Comparison of ENCODE assay signal across 28 cellular contexts in the genomic region with DNA sequence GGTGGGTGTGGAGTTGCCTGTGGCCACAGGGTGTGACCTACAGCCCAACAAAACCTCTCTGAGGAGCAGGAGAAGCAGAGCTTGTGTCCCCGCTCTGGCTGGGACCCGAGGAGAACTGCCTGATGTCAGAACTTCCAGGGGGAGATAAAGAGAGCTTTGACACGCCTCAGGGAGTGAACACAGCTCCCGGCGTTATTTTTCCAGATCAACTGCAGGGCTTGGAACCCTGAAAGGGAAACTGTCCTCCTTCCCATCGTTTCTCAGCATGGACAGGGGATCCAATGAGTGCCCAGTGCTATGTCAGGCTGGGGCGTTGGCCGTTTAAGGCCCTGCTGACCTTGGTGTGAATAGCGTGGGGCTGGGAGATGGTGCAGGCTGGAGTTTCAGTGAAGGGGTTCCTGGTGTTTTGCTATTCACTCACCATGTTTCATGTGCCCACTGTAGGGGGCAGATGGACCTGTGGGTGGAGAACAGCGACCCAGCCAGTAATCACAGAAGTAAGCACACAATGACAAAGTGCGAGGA. TPM values are rescaled to one million over a fixed set of nuclear protein-coding genes. Genes with fewer than 3 reads are reported as not detected.
"Had no signal": no experiment of that assay in that cellular context is flagged by ENCODE, and none has a peak within 500 bp of the region (broad histone marks: within the 10 kb centered on the region; RNA-seq: fewer than 3 reads in every experiment).

No MANE protein-coding gene starts in this region.

- H3K9ac ChIP-seq: KMS-11 had no signal

- H3K4me1 ChIP-seq: ascending aorta had no signal

- H3K4me1 Mint-ChIP-seq: activated naive CD4-positive, alpha-beta T cell treated with anti-CD3 and anti-CD28 coated beads, Interleukin-2, amount 10 ng/mL, durations not matched to agents 7 days and 5 days; central memory CD8-positive, alpha-beta T cell had no signal

- H3K27ac Mint-ChIP-seq: activated CD4-positive, alpha-beta T cell treated with anti-CD3 and anti-CD28 coated beads, Interleukin-2, amount 10 ng/mL, durations not matched to agents 24 days and 14 days; activated CD8-positive, alpha-beta T cell treated with anti-CD3 and anti-CD28 coated beads for 36 hours; activated naive CD4-positive, alpha-beta T cell treated with anti-CD3 and anti-CD28 coated beads, Interleukin-2, amount 10 ng/mL, durations not matched to agents 7 days and 5 days; activated naive CD8-positive, alpha-beta T cell; activated T-cell treated with anti-CD3 and anti-CD28 coated beads, Interleukin-2, amount 50 U/mL, for 24 hours; activated T-helper 1 cell treated with anti-CD3 and anti-CD28 coated beads, Interleukin-12 subunit alpha, Interleukin-12 subunit beta, Interleukin-2, Interleukin-4 antibody, amounts not matched to agents 30 ng/mL and 10 ng/mL and 1 ng/mL, durations not matched to agents 14 hours and 24 hours and 36 hours; T-helper 2 cell treated with Interferon-gamma antibody and Interleukin-4, amounts not matched to agents 5 μg/mL and 100 μg/mL, for 36 hours had no signal

- H3K4me2 ChIP-seq: KMS-11 had no signal

- H3K27ac ChIP-seq: ascending aorta, cardiac muscle cell, KMS-11, SK-N-MC had no signal

- ATAC-seq: activated CD8-positive, alpha-beta T cell treated with anti-CD3 and anti-CD28 coated beads for 36 hours had no signal

- H3K4me3 Mint-ChIP-seq: activated CD4-positive, alpha-beta T cell treated with anti-CD3 and anti-CD28 coated beads, Interleukin-2, amount 10 ng/mL, durations not matched to agents 24 days and 14 days; activated CD8-positive, alpha-beta T cell treated with anti-CD3 and anti-CD28 coated beads for 36 hours; activated naive CD4-positive, alpha-beta T cell treated with anti-CD3 and anti-CD28 coated beads, Interleukin-2, amount 10 ng/mL, durations not matched to agents 7 days and 5 days; activated naive CD8-positive, alpha-beta T cell; activated T-cell treated with anti-CD3 and anti-CD28 coated beads, Interleukin-2, amount 50 U/mL, for 24 hours; activated T-helper 1 cell treated with anti-CD3 and anti-CD28 coated beads, Interleukin-12 subunit alpha, Interleukin-12 subunit beta, Interleukin-2, Interleukin-4 antibody, amounts not matched to agents 30 ng/mL and 10 ng/mL and 1 ng/mL, durations not matched to agents 14 hours and 24 hours and 36 hours; central memory CD8-positive, alpha-beta T cell; T-helper 2 cell treated with Interferon-gamma antibody and Interleukin-4, amounts not matched to agents 5 μg/mL and 100 μg/mL, for 36 hours had no signal

- DNase-seq: activated CD4-positive, alpha-beta T cell treated with anti-CD3 and anti-CD28 coated beads, Interleukin-2, amount 10 ng/mL, durations not matched to agents 24 days and 14 days; activated CD4-positive, alpha-beta T cell treated with anti-CD3 and anti-CD28 coated beads, Interleukin-2, amount 50 U/mL, for 4 hours; activated CD8-positive, alpha-beta T cell treated with anti-CD3 and anti-CD28 coated beads for 36 hours; activated naive CD4-positive, alpha-beta T cell treated with anti-CD3 and anti-CD28 coated beads, Interleukin-2, amount 10 ng/mL, durations not matched to agents 7 days and 5 days; activated T-cell treated with anti-CD3 and anti-CD28 coated beads, Interleukin-2, amount 50 U/mL, for 24 hours; amygdala; MM.1S; MV-4-11; NCI-H1092; NCI-H1436 treated with DMSO at 0.1 percent for 48 hours; NCI-H187; NCI-H2029 treated with DMSO at 0.1 percent for 48 hours; NCI-H2107; NCI-H2171; NCI-H510A; NCI-H526; NCI-H748 treated with DMSO at 0.1 percent for 48 hours; NK-92 treated with Interleukin-12 subunit alpha and Interleukin-12 subunit beta, amount 100 ng/mL, for 24 hours; Right ventricle myocardium superior had no signal

- H3K4me3 ChIP-seq: ascending aorta, cardiac muscle cell, SK-N-MC had no signal

- H3K36me3 ChIP-seq: ascending aorta, cardiac muscle cell had no signal

- H3K9me3 Mint-ChIP-seq: activated CD4-positive, alpha-beta T cell treated with anti-CD3 and anti-CD28 coated beads, Interleukin-2, amount 10 ng/mL, durations not matched to agents 24 days and 14 days; activated CD8-positive, alpha-beta T cell treated with anti-CD3 and anti-CD28 coated beads for 36 hours; activated naive CD4-positive, alpha-beta T cell treated with anti-CD3 and anti-CD28 coated beads, Interleukin-2, amount 10 ng/mL, durations not matched to agents 7 days and 5 days; activated T-cell treated with anti-CD3 and anti-CD28 coated beads, Interleukin-2, amount 50 U/mL, for 24 hours; activated T-helper 1 cell treated with anti-CD3 and anti-CD28 coated beads, Interleukin-12 subunit alpha, Interleukin-12 subunit beta, Interleukin-2, Interleukin-4 antibody, amounts not matched to agents 30 ng/mL and 10 ng/mL and 1 ng/mL, durations not matched to agents 14 hours and 24 hours and 36 hours; central memory CD8-positive, alpha-beta T cell; T-helper 2 cell treated with Interferon-gamma antibody and Interleukin-4, amounts not matched to agents 5 μg/mL and 100 μg/mL, for 36 hours had no signal

- H3K36me3 Mint-ChIP-seq: activated naive CD4-positive, alpha-beta T cell treated with anti-CD3 and anti-CD28 coated beads, Interleukin-2, amount 10 ng/mL, durations not matched to agents 7 days and 5 days; activated naive CD8-positive, alpha-beta T cell had no signal

- H3K9me3 ChIP-seq: ascending aorta had no signal

- H3K27me3 Mint-ChIP-seq: activated CD8-positive, alpha-beta T cell treated with anti-CD3 and anti-CD28 coated beads for 36 hours; activated naive CD8-positive, alpha-beta T cell had no signal

- H3K27me3 ChIP-seq: ascending aorta, cardiac muscle cell had no signal

RNA-seq across cellular contexts. Expression of gene GADD45G, which starts 22.0 kb away (rescaled TPM):
- total RNA-seq: OCI-LY7 had no signal
